Comparison of ENCODE assay signal across 8 cellular contexts in genomic region chr16:19555938-19556778, GRCh38. TPM values are rescaled to one million over a fixed set of nuclear protein-coding genes. Genes with fewer than 3 reads are reported as not detected.
A peak's percentile ranks its signal among the peaks of the same experiment; 100 is the strongest.
DNase-seq lines count a peak whose midpoint lies in the region; ATAC-seq and TF ChIP-seq lines count a peak whose summit lies in the region.

No MANE protein-coding gene starts in this region.

- in situ Hi-C loops in brain microvascular endothelial cell (cut with HindIII; ENCODE audit: low pct_ligation_motif_present, low sequenced_read_pairs) = no loop called here

- H3K4me1 ChIP-seq in heart left ventricle = peaks cover 0 to 15% (median 8%) of the 10 kb centered on the region in 12 donors
- peaks cover 14% of the 10 kb centered on the region for H3K4me1 ChIP-seq in OCI-LY7 (ENCODE audit: insufficient read depth, low read length, poor library complexity, severe bottlenecking)

- intact Hi-C loops in heart left ventricle (cut with DNase I) = loop anchor here in 5 of 10 donors (2.0 to 10.0 kb wide), 7 partner anchors 33 to 831 kb away; partner anchors contain the start of genes CCP110 (in 2 of the 5), GDE1 (in 2 of the 5), IQCK (in 1 of the 5) and KNOP1 (in 1 of the 5)
- intact Hi-C loops in Right ventricle myocardium inferior (cut with DNase I) = loop anchor here (1.0 to 10.0 kb wide), 3 partner anchors 33 to 829 kb away; partner anchors contain the start of gene CCP110
- intact Hi-C loops in OCI-LY7 (cut with micrococcal nuclease; ENCODE audit: unreplicated experiment) = loop anchor here (2.0 to 5.0 kb wide), 3 partner anchors 33 to 826 kb away; partner anchors contain the start of genes CCP110, GDE1, IQCK and KNOP1

- peaks cover 0 to 1% of the 10 kb centered on the region in 2 donors for H3K9me3 Mint-ChIP-seq in stimulated activated naive B cell treated with anti-CD40 and anti-IgM and Interleukin-4, amounts not matched to agents 10 μg/mL and 1 μg/mL and 100 μg/mL, for 72 hours

- POLR2A ChIA-PET in OCI-LY7 (lab: Charles Lee) = interaction anchor here (0.5 to 3.4 kb wide), 8 partner anchors 9 to 1343 kb away, joined by 3 to 26 read pairs (median 4); partner anchors contain the start of gene CCP110

- no peaks in the 10 kb centered on the region for H4K20me1 ChIP-seq in OCI-LY7 (ENCODE audit: insufficient read depth, low read length)

- 36 to 42% (median 37%) methylated on average over 16 to 19 of the region's 19 CpGs for WGBS in heart left ventricle, 4 donors

- H3K27ac ChIP-seq in heart left ventricle (peak overlapping the region; percentile 43 to 91 (median 86)), OCI-LY7 (ENCODE audit: low read depth, low read length, poor library complexity, severe bottlenecking) (peak overlapping the region; percentile 57), brain microvascular endothelial cell (peak overlapping the region; percentile 82)

- H3K4me2 ChIP-seq in OCI-LY7 (ENCODE audit: low read length) = peak overlapping the region; percentile 88

- DNase-seq in heart left ventricle (no peak), Right ventricle myocardium inferior (ENCODE audit: missing footprints) (no peak), OCI-LY7 (ENCODE audit: low spot score) (peak; percentile 38), brain microvascular endothelial cell (peak; percentile 11), kidney glomerular epithelial cell (lab: John Stamatoyannopoulos, UW) (peak; percentile 41), DMS153 (lab: John Stamatoyannopoulos, UW) (no peak), amniotic stem cell (lab: John Stamatoyannopoulos, UW) (no peak)
- peak; percentile 30 for DNase-seq in stimulated activated naive B cell treated with anti-CD40 and anti-IgM and Interleukin-4, amounts not matched to agents 10 μg/mL and 1 μg/mL and 100 μg/mL, for 72 hours

- peaks cover 5% of the 10 kb centered on the region; the same call in 1 of the 2 replicates for H3K79me2 ChIP-seq in OCI-LY7 (ENCODE audit: insufficient read depth, low read depth, low read length)

- H3K27ac Mint-ChIP-seq in stimulated activated naive B cell treated with anti-CD40 and anti-IgM and Interleukin-4, amounts not matched to agents 10 μg/mL and 1 μg/mL and 100 μg/mL, for 72 hours = peak overlapping the region; percentile 97

- H3K27me3 ChIP-seq in heart left ventricle (no peaks in the 10 kb centered on the region), brain microvascular endothelial cell (replicated peaks) (no peaks in the 10 kb centered on the region)

- H3K27me3 Mint-ChIP-seq in stimulated activated naive B cell treated with anti-CD40 and anti-IgM and Interleukin-4, amounts not matched to agents 10 μg/mL and 1 μg/mL and 100 μg/mL, for 72 hours = no peaks in the 10 kb centered on the region

- CTCF ChIA-PET in OCI-LY7 (lab: Charles Lee; ENCODE audit: unreplicated experiment) = interaction anchor here (0.6 to 0.8 kb wide), 2 partner anchors 27 to 32 kb away, joined by 3 read pairs; no protein-coding TSS in a partner anchor

- peaks cover 0 to 2% of the 10 kb centered on the region in 2 donors for H3K36me3 Mint-ChIP-seq in stimulated activated naive B cell treated with anti-CD40 and anti-IgM and Interleukin-4, amounts not matched to agents 10 μg/mL and 1 μg/mL and 100 μg/mL, for 72 hours

- peak overlapping the region; percentile 92 to 99 for H3K4me3 Mint-ChIP-seq in stimulated activated naive B cell treated with anti-CD40 and anti-IgM and Interleukin-4, amounts not matched to agents 10 μg/mL and 1 μg/mL and 100 μg/mL, for 72 hours

- ATAC-seq in heart left ventricle (no peak), Right ventricle myocardium inferior (no peak)
- ATAC-seq in stimulated activated naive B cell treated with anti-CD40 and anti-IgM and Interleukin-4, amounts not matched to agents 10 μg/mL and 1 μg/mL and 100 μg/mL, for 72 hours (replicated peaks) = peak; percentile 2 to 13

- TF ChIP-seq POLR2A in heart left ventricle (IDR thresholded peaks at IDR 0.05) = no peak

- no peak for TF ChIP-seq CTCF in heart left ventricle (IDR thresholded peaks at IDR 0.05)
- peak; percentile 15; the same call in 1 of the 2 replicates for TF ChIP-seq CTCF in OCI-LY7 (conservative IDR thresholded peaks at IDR 0.05; ENCODE audit: low read length)
- peak; percentile 53 for TF ChIP-seq CTCF in brain microvascular endothelial cell (IDR thresholded peaks at IDR 0.05; ENCODE audit: low read depth, low read length, missing control alignments)

- H3K9me3 ChIP-seq in heart left ventricle (no peaks in the 10 kb centered on the region), OCI-LY7 (ENCODE audit: low read length) (no peaks in the 10 kb centered on the region)

- H3K9me2 ChIP-seq in OCI-LY7 (ENCODE audit: insufficient read depth, low read length) = no peaks in the 10 kb centered on the region

- peak overlapping the region; percentile 58 to 95 (median 72) for H3K4me3 ChIP-seq in heart left ventricle
- peak overlapping the region; percentile 88 for H3K4me3 ChIP-seq in OCI-LY7 (ENCODE audit: low read depth, low read length, poor library complexity, severe bottlenecking)
- peak overlapping the region; percentile 94 for H3K4me3 ChIP-seq in brain microvascular endothelial cell (ENCODE audit: low read depth, low read length)

- peak overlapping the region; percentile 98 for H2AFZ ChIP-seq in OCI-LY7 (ENCODE audit: low read length)

- H3K4me1 Mint-ChIP-seq in stimulated activated naive B cell treated with anti-CD40 and anti-IgM and Interleukin-4, amounts not matched to agents 10 μg/mL and 1 μg/mL and 100 μg/mL, for 72 hours = peaks cover 13 to 31% of the 10 kb centered on the region in 2 donors

- TSS peak; percentile 76 for BruUV-seq in OCI-LY7 (replicated peaks; lab: Mats Ljungman, UMichigan)

- peaks cover 0 to 13% (median 8%) of the 10 kb centered on the region in 9 donors for H3K36me3 ChIP-seq in heart left ventricle
- H3K36me3 ChIP-seq in OCI-LY7 (ENCODE audit: insufficient read depth, low read length) = peaks cover 27% of the 10 kb centered on the region
- no peaks in the 10 kb centered on the region for H3K36me3 ChIP-seq in brain microvascular endothelial cell (replicated peaks)

RNA-seq across cellular contexts. Expression of gene VPS35L, which starts 0.7 kb away (rescaled TPM):
- total RNA-seq in heart left ventricle (10 to 100 TPM; 20.6 to 47.3 (median 27.0) TPM), Right ventricle myocardium inferior (24.6 TPM), OCI-LY7 (2022) (59.9 and 65.2 TPM in 2 replicates)
- 10 to 100 TPM; 13.7 to 17.8 TPM for polyA plus RNA-seq in heart left ventricle
- 13.1 and 16.5 TPM in 2 replicates for total RNA-seq in OCI-LY7 (2014; rRNA removed; shearing (Covaris generic))

RNA-seq across cellular contexts. Expression of gene CCP110, which starts 32.4 kb away (rescaled TPM):
- total RNA-seq in heart left ventricle = 10 to 100 TPM in 3 of 9 donors, 1 to 10 TPM in 6; 5.6 to 13.5 (median 8.7) TPM
- 1 to 10 TPM; 3.1 to 5.3 TPM for polyA plus RNA-seq in heart left ventricle
- 8.5 TPM for total RNA-seq in Right ventricle myocardium inferior
- 22.6 and 29.2 TPM in 2 replicates for total RNA-seq in OCI-LY7 (2014; rRNA removed; shearing (Covaris generic))
- total RNA-seq in OCI-LY7 (2022) = 38.4 and 49.9 TPM in 2 replicates

RNA-seq across cellular contexts. Expression of gene GDE1, which starts 34.3 kb away (rescaled TPM):
- total RNA-seq in heart left ventricle = 100 to 1,000 TPM in 5 of 9 donors, 10 to 100 TPM in 4; 77.7 to 134 (median 109) TPM
- 10 to 100 TPM; 53.3 to 80.9 TPM for polyA plus RNA-seq in heart left ventricle
- 110 TPM for total RNA-seq in Right ventricle myocardium inferior
- 18.5 and 23.4 TPM in 2 replicates for total RNA-seq in OCI-LY7 (2014; rRNA removed; shearing (Covaris generic))
- total RNA-seq in OCI-LY7 (2022) = 30.8 and 33.5 TPM in 2 replicates

Comparison
In these comparisons a context has a peak if more than half of its experiments do, and no peak if none do; other contexts are left out.
1. ATAC-seq: peak in stimulated activated naive B cell treated with anti-CD40 and anti-IgM and Interleukin-4, amounts not matched to agents 10 μg/mL and 1 μg/mL and 100 μg/mL, for 72 hours (2 of 2); none in heart left ventricle (0 of 4) and Right ventricle myocardium inferior (single experiment).
2. DNase-seq: peak in OCI-LY7 (single experiment), brain microvascular endothelial cell (single experiment), kidney glomerular epithelial cell (single experiment) and stimulated activated naive B cell treated with anti-CD40 and anti-IgM and Interleukin-4, amounts not matched to agents 10 μg/mL and 1 μg/mL and 100 μg/mL, for 72 hours (single experiment); none in heart left ventricle (0 of 5), Right ventricle myocardium inferior (single experiment), DMS153 (single experiment) and amniotic stem cell (single experiment).
3. CTCF ChIP-seq: peak in OCI-LY7 (single experiment) and brain microvascular endothelial cell (single experiment); none in heart left ventricle (0 of 12).
4. Peak in every context shown above with its lines, with median percentiles within 50 percentile points of each other: H3K27ac ChIP-seq and H3K4me3 ChIP-seq.